21 cellular contexts compared by ENCODE assay signal in genomic region chr16:57747496-57747895, GRCh38. TPM values are rescaled to one million over a fixed set of nuclear protein-coding genes. Genes with fewer than 3 reads are reported as not detected.
"Had no signal": no experiment of that assay in that cellular context is flagged by ENCODE, and none has a peak within 500 bp of the region (broad histone marks: within the 10 kb centered on the region; RNA-seq: fewer than 3 reads in every experiment).

No MANE protein-coding gene starts in this region.

- H3K27me3 Mint-ChIP-seq: dendritic cell treated with granulocyte-macrophage colony-stimulating factor and Interleukin-4, amounts not matched to agents 40 ng/mL and 50 ng/mL, for 4 days; naive B cell; stimulated activated naive B cell treated with anti-CD40 and anti-IgM and Interleukin-4, amounts not matched to agents 10 μg/mL and 1 μg/mL and 100 μg/mL, for 72 hours; stimulated activated naive CD8-positive, alpha-beta T cell treated with anti-CD3 and anti-CD28 coated beads, Interleukin-15, amount 100 ng/mL, for 72 hours had no signal

- H3K4me3 ChIP-seq: esophagus squamous epithelium, gastroesophageal sphincter, left ventricle myocardium inferior, sigmoid colon, skin epidermis, thoracic aorta, transverse colon had no signal

- H3K27ac Mint-ChIP-seq: dendritic cell treated with granulocyte-macrophage colony-stimulating factor and Interleukin-4, amounts not matched to agents 40 ng/mL and 50 ng/mL, for 4 days; naive B cell; nephron progenitor cell; stimulated activated naive B cell treated with anti-CD40 and anti-IgM and Interleukin-4, amounts not matched to agents 10 μg/mL and 1 μg/mL and 100 μg/mL, for 72 hours had no signal

- H3K4me1 ChIP-seq: gastroesophageal sphincter, sigmoid colon, transverse colon had no signal

- H3K27me3 ChIP-seq: esophagus squamous epithelium, gastroesophageal sphincter, sigmoid colon, transverse colon had no signal

- ATAC-seq: gastroesophageal sphincter; left cardiac atrium; stimulated activated naive B cell treated with anti-CD40 and anti-IgM and Interleukin-4, amounts not matched to agents 10 μg/mL and 1 μg/mL and 100 μg/mL, for 72 hours; stimulated activated naive CD8-positive, alpha-beta T cell treated with anti-CD3 and anti-CD28 coated beads, Interleukin-15, amount 100 ng/mL, for 72 hours had no signal

- H3K36me3 ChIP-seq: transverse colon had no signal

- H3K4me3 Mint-ChIP-seq: dendritic cell treated with granulocyte-macrophage colony-stimulating factor and Interleukin-4, amounts not matched to agents 40 ng/mL and 50 ng/mL, for 4 days; naive B cell; nephron progenitor cell; stimulated activated naive B cell treated with anti-CD40 and anti-IgM and Interleukin-4, amounts not matched to agents 10 μg/mL and 1 μg/mL and 100 μg/mL, for 72 hours; stimulated activated naive CD8-positive, alpha-beta T cell treated with anti-CD3 and anti-CD28 coated beads, Interleukin-15, amount 100 ng/mL, for 72 hours had no signal

- H3K9me3 ChIP-seq: esophagus squamous epithelium, gastroesophageal sphincter, left ventricle myocardium inferior, sigmoid colon, thoracic aorta, transverse colon had no signal

- H3K27ac ChIP-seq: esophagus squamous epithelium, gastroesophageal sphincter, left ventricle myocardium inferior, sigmoid colon, thoracic aorta, transverse colon had no signal

- H3K9me3 Mint-ChIP-seq: dendritic cell treated with granulocyte-macrophage colony-stimulating factor and Interleukin-4, amounts not matched to agents 40 ng/mL and 50 ng/mL, for 4 days; naive B cell; nephron progenitor cell; stimulated activated naive B cell treated with anti-CD40 and anti-IgM and Interleukin-4, amounts not matched to agents 10 μg/mL and 1 μg/mL and 100 μg/mL, for 72 hours; stimulated activated naive CD8-positive, alpha-beta T cell treated with anti-CD3 and anti-CD28 coated beads, Interleukin-15, amount 100 ng/mL, for 72 hours had no signal

- DNase-seq: esophagus squamous epithelium; foreskin fibroblast; glutamatergic neuron; kidney; left cardiac atrium; left ventricle myocardium inferior; mesendoderm; naive B cell; nephron progenitor cell; sigmoid colon; stimulated activated CD4-positive, alpha-beta T cell treated with anti-CD3 and anti-CD28 coated beads, Interleukin-2, amount 100 ng/mL, for 24 hours; stimulated activated CD4-positive, alpha-beta T cell treated with anti-CD3 and anti-CD28 coated beads, Interleukin-4, amount 100 ng/mL, for 4 hours; stimulated activated naive B cell treated with anti-CD40 and anti-IgM and Interleukin-4, amounts not matched to agents 10 μg/mL and 1 μg/mL and 100 μg/mL, for 72 hours; stimulated activated naive CD8-positive, alpha-beta T cell treated with anti-CD3 and anti-CD28 coated beads, Interleukin-15, amount 100 ng/mL, for 72 hours; transverse colon had no signal

- H3K4me1 Mint-ChIP-seq: naive B cell; stimulated activated naive B cell treated with anti-CD40 and anti-IgM and Interleukin-4, amounts not matched to agents 10 μg/mL and 1 μg/mL and 100 μg/mL, for 72 hours; stimulated activated naive CD8-positive, alpha-beta T cell treated with anti-CD3 and anti-CD28 coated beads, Interleukin-15, amount 100 ng/mL, for 72 hours had no signal

RNA-seq across cellular contexts. Expression of gene DRC7, which starts 52.9 kb away (rescaled TPM):
- total RNA-seq: epithelial cell of proximal tubule, left cardiac atrium, left ventricle myocardium inferior, osteocyte, sigmoid colon, thoracic aorta, transverse colon had no signal
- polyA plus RNA-seq: sigmoid colon had no signal
